In genomic region chr5:36792560-36793180, GRCh38 we compare ENCODE assay signal across 26 cellular contexts.
"Had no signal": no experiment of that assay in that cellular context is flagged by ENCODE, and none has a peak within 500 bp of the region (broad histone marks: within the 10 kb centered on the region; RNA-seq: fewer than 3 reads in every experiment).

No MANE protein-coding gene starts in this region.

- H3K36me3 Mint-ChIP-seq: mesothelial cell of epicardium; naive thymus-derived CD8-positive, alpha-beta T cell had no signal

- H3K27ac ChIP-seq: left lung, parathyroid adenoma, right lobe of liver, suprapubic skin, transverse colon, upper lobe of right lung, uterus had no signal

- H3K79me2 ChIP-seq: parathyroid adenoma had no signal

- ATAC-seq: effector memory CD8-positive, alpha-beta T cell; left cardiac atrium; left lung; mucosa of descending colon; naive thymus-derived CD8-positive, alpha-beta T cell; right lobe of liver; stimulated activated naive CD8-positive, alpha-beta T cell treated with anti-CD3 and anti-CD28 coated beads, Interleukin-15, amount 100 ng/mL, for 72 hours; upper lobe of right lung had no signal

- H3K9me3 Mint-ChIP-seq: effector memory CD8-positive, alpha-beta T cell; mesothelial cell of epicardium; naive thymus-derived CD8-positive, alpha-beta T cell; stimulated activated naive CD8-positive, alpha-beta T cell treated with anti-CD3 and anti-CD28 coated beads, Interleukin-15, amount 100 ng/mL, for 72 hours had no signal

- H3K9ac ChIP-seq: parathyroid adenoma had no signal

- H3K27me3 ChIP-seq: left lung, right lobe of liver, suprapubic skin, transverse colon, upper lobe of right lung, uterus had no signal

- H3K4me1 Mint-ChIP-seq: mesothelial cell of epicardium; stimulated activated naive CD8-positive, alpha-beta T cell treated with anti-CD3 and anti-CD28 coated beads, Interleukin-15, amount 100 ng/mL, for 72 hours had no signal

- H3K36me3 ChIP-seq: left lung, right lobe of liver, suprapubic skin, transverse colon, upper lobe of right lung, uterus had no signal

- H3K9me3 ChIP-seq: left lung, mucosa of descending colon, right lobe of liver, suprapubic skin, transverse colon, upper lobe of right lung, uterus had no signal

- H3K4me3 ChIP-seq: left lung, mucosa of descending colon, right lobe of liver, smooth muscle cell, suprapubic skin, transverse colon, upper lobe of right lung, uterus had no signal

- DNase-seq: cortex of kidney; effector memory CD8-positive, alpha-beta T cell; erythroblast; head of caudate nucleus; kidney; left cardiac atrium; left lung; mesenchymal stem cell; mucosa of descending colon; naive thymus-derived CD8-positive, alpha-beta T cell; right lobe of liver; stimulated activated CD4-positive, alpha-beta T cell treated with anti-CD3 and anti-CD28 coated beads, Interleukin-12 subunit alpha, Interleukin-12 subunit beta, amount 100 ng/mL, for 4 hours; stimulated activated CD4-positive, alpha-beta T cell treated with anti-CD3 and anti-CD28 coated beads, Interleukin-1b, Interleukin-23, amount 100 ng/mL, for 48 hours; stimulated activated CD4-positive, alpha-beta T cell treated with anti-CD3 and anti-CD28 coated beads, Interleukin-4, amount 100 ng/mL, for 1 hour; stimulated activated CD8-positive, alpha-beta memory T cell treated with anti-CD3 and anti-CD28 coated beads, Interleukin-4, amount 100 ng/mL, for 48 hours; stimulated activated naive CD4-positive, alpha-beta T cell; stimulated activated naive CD8-positive, alpha-beta T cell treated with anti-CD3 and anti-CD28 coated beads, Interleukin-15, amount 100 ng/mL, for 72 hours; transverse colon; upper lobe of right lung; uterus had no signal

- H3K4me3 Mint-ChIP-seq: effector memory CD8-positive, alpha-beta T cell; mesothelial cell of epicardium; naive thymus-derived CD8-positive, alpha-beta T cell; stimulated activated naive CD8-positive, alpha-beta T cell treated with anti-CD3 and anti-CD28 coated beads, Interleukin-15, amount 100 ng/mL, for 72 hours had no signal

- H3K27ac Mint-ChIP-seq: effector memory CD8-positive, alpha-beta T cell; mesothelial cell of epicardium; naive thymus-derived CD8-positive, alpha-beta T cell; progenitor cell of endocrine pancreas had no signal

- H3K4me1 ChIP-seq: left lung, suprapubic skin, upper lobe of right lung, uterus had no signal

- H3K4me2 ChIP-seq: smooth muscle cell had no signal

- H3K27me3 Mint-ChIP-seq: progenitor cell of endocrine pancreas had no signal

- H2AFZ ChIP-seq: parathyroid adenoma had no signal

- FAIRE-seq: endometrium had no signal
